24 cellular contexts compared by ENCODE assay signal in genomic region chr1:100234432-100234831, GRCh38. TPM values are rescaled to one million over a fixed set of nuclear protein-coding genes. Genes with fewer than 3 reads are reported as not detected.
A peak's percentile ranks its signal among the peaks of the same experiment; 100 is the strongest.
DNase-seq lines count a peak whose midpoint lies in the region; ATAC-seq and TF ChIP-seq lines count a peak whose summit lies in the region.
"Had no signal": no experiment of that assay in that cellular context is flagged by ENCODE, and none has a peak within 500 bp of the region (broad histone marks: within the 10 kb centered on the region; RNA-seq: fewer than 3 reads in every experiment).

No MANE protein-coding gene starts in this region.

- no peaks in the 10 kb centered on the region for H3K27me3 ChIP-seq in GM23248 (replicated peaks; ENCODE audit: insufficient read depth)
- H3K27me3 ChIP-seq in CD8-positive, alpha-beta T cell (ENCODE audit: insufficient read depth, low read length): no peaks in the 10 kb centered on the region
- H3K27me3 ChIP-seq: MG63 had no signal

- TF ChIP-seq CTCF in CD8-positive, alpha-beta T cell (IDR thresholded peaks at IDR 0.05): no peak
- TF ChIP-seq CTCF in mesothelial cell of epicardium (IDR thresholded peaks at IDR 0.05; ENCODE audit: unreplicated experiment): no peak

- peaks cover 72% of the 10 kb centered on the region for H3K36me3 Mint-ChIP-seq in CD8-positive, alpha-beta T cell
- peaks cover 44% of the 10 kb centered on the region for H3K36me3 Mint-ChIP-seq in mesothelial cell of epicardium

- no peak overlapping the region for H3K9ac ChIP-seq in GM23248

- no peaks in the 10 kb centered on the region for H3F3A ChIP-seq in GM23248 (ENCODE audit: insufficient read depth)

- no peaks in the 10 kb centered on the region for H3K4me1 ChIP-seq in GM23248 (ENCODE audit: insufficient read depth)
- H3K4me1 ChIP-seq in CD8-positive, alpha-beta T cell (ENCODE audit: insufficient read depth, low read length): no peaks in the 10 kb centered on the region
- H3K4me1 ChIP-seq: A549 had no signal

- no peak overlapping the region for H3K4me3 ChIP-seq in GM23248
- H3K4me3 ChIP-seq in CD8-positive, alpha-beta T cell (ENCODE audit: low read depth, low read length): no peak overlapping the region
- H3K4me3 ChIP-seq: A549, K562, MG63, PC-9 had no signal

- no peaks in the 10 kb centered on the region for H3K9me3 ChIP-seq in GM23248 (ENCODE audit: low read depth)
- H3K9me3 ChIP-seq in CD8-positive, alpha-beta T cell (ENCODE audit: low read length): no peaks in the 10 kb centered on the region
- H3K9me3 ChIP-seq: A549, MG63 had no signal

- intact Hi-C loops in CD8-positive, alpha-beta T cell (cut with DNase I, micrococcal nuclease): loop anchor here in 1 of 2 experiments (5.0 kb wide), 2 partner anchors 33 to 223 kb away; partner anchors contain the start of gene RTCA

- H2AFZ ChIP-seq in GM23248: no peak overlapping the region
- H2AFZ ChIP-seq: PC-9 had no signal

- H3K27ac ChIP-seq in GM23248: no peak overlapping the region
- H3K27ac ChIP-seq in CD8-positive, alpha-beta T cell (ENCODE audit: low read depth, low read length): no peak overlapping the region
- H3K27ac ChIP-seq: A549, PC-9, RWPE1 had no signal

- no peaks in the 10 kb centered on the region for H3K9me2 ChIP-seq in GM23248 (ENCODE audit: insufficient read depth)

- peaks cover 13% of the 10 kb centered on the region for H3K4me1 Mint-ChIP-seq in CD8-positive, alpha-beta T cell (ENCODE audit: low read depth)
- peaks cover 7% of the 10 kb centered on the region for H3K4me1 Mint-ChIP-seq in mesothelial cell of epicardium

- no peaks in the 10 kb centered on the region for H3K27me3 Mint-ChIP-seq in CD8-positive, alpha-beta T cell (ENCODE audit: low read depth)
- H3K27me3 Mint-ChIP-seq in mesothelial cell of epicardium (ENCODE audit: low read depth): no peaks in the 10 kb centered on the region
- H3K27me3 Mint-ChIP-seq: CD8-positive, alpha-beta memory T cell had no signal

- H4K20me1 ChIP-seq in GM23248 (ENCODE audit: insufficient read depth): no peaks in the 10 kb centered on the region

- H3K79me2 ChIP-seq in GM23248 (ENCODE audit: insufficient read depth): no peaks in the 10 kb centered on the region

- DNase-seq in GM23248 (peak; percentile 23), RKO (ENCODE audit: low spot score) (peak; percentile 61), GOT3 (lab: John Stamatoyannopoulos, UW) (no peak), mesothelial cell of epicardium (ENCODE audit: low spot score in 2 of 2, unreplicated experiment in 2 of 2) (no peak)
- no peak for DNase-seq in CD8-positive, alpha-beta T cell
- DNase-seq: C1 segment of cervical spinal cord; CD8-positive, alpha-beta memory T cell; DMS79 treated with DMSO at 0.1 percent for 48 hours; Kasumi-1; MG63; NCI-H1105 treated with DMSO at 0.1 percent for 48 hours; NCI-H146; NCI-H1930; NCI-H2107; NCI-H446; NCI-H524 treated with DMSO at 0.1 percent for 48 hours; NCI-H774; PC-9; SHP77 had no signal

- no peaks in the 10 kb centered on the region for H3K9me3 Mint-ChIP-seq in CD8-positive, alpha-beta T cell
- no peaks in the 10 kb centered on the region for H3K9me3 Mint-ChIP-seq in mesothelial cell of epicardium
- H3K9me3 Mint-ChIP-seq: CD8-positive, alpha-beta memory T cell had no signal

- no peak overlapping the region for H3K4me3 Mint-ChIP-seq in CD8-positive, alpha-beta T cell
- H3K4me3 Mint-ChIP-seq in mesothelial cell of epicardium: no peak overlapping the region
- H3K4me3 Mint-ChIP-seq: CD8-positive, alpha-beta memory T cell had no signal

- POLR2A ChIA-PET in CD8-positive, alpha-beta T cell (lab: Charles Lee): no interaction called here

- peak; percentile 87 for ATAC-seq in esophagus mucosa
- no peak for ATAC-seq in CD8-positive, alpha-beta T cell
- ATAC-seq in HG03342 (IDR thresholded peaks at IDR 0.05; ENCODE audit: unreplicated experiment): no peak
- ATAC-seq: A549, K562 had no signal

- H3K36me3 ChIP-seq in GM23248 (ENCODE audit: low read depth): peaks cover 25% of the 10 kb centered on the region
- H3K36me3 ChIP-seq in CD8-positive, alpha-beta T cell (ENCODE audit: insufficient read depth, low read length): peaks cover 19% of the 10 kb centered on the region

- 40 to 50% methylated on average over 1 of the region's 1 CpG for WGBS in GM23248 (ENCODE audit: low coverage in 1 of 2, low lambda C conversion rate in 2 of 2, missing lambda C conversion rate in 2 of 2), 2 experiments

- no peak overlapping the region for H3K4me2 ChIP-seq in GM23248 (ENCODE audit: unreplicated experiment)
- H3K4me2 ChIP-seq: A549, PC-9 had no signal

- in situ Hi-C loops in GM23248 (cut with MboI): no loop called here

- CTCF ChIA-PET in CD8-positive, alpha-beta T cell (lab: Charles Lee): no interaction called here

- H3K27ac Mint-ChIP-seq in CD8-positive, alpha-beta T cell: no peak overlapping the region
- H3K27ac Mint-ChIP-seq in mesothelial cell of epicardium: no peak overlapping the region

RNA-seq across cellular contexts. Expression of gene DBT, which starts 15.2 kb away (rescaled TPM):
- total RNA-seq in GM23248 (2014; rRNA removed; shearing (Covaris generic)): 4.2 and 5.3 TPM in 2 replicates
- polyA plus RNA-seq in GM23248 (2016; fragmentation: Nextera tagmentation; extraction: Ambion mirVana): 6.4 and 7.4 TPM in 2 replicates
- total RNA-seq in esophagus mucosa: 12.7 TPM
- total RNA-seq in CD8-positive, alpha-beta T cell: 1 to 10 TPM; 4.6 to 4.9 TPM
- 16.1 to 18.0 TPM (median 17.1 TPM) in 3 replicates for total RNA-seq in mesothelial cell of epicardium

RNA-seq across cellular contexts. Expression of gene RTCA, which starts 31.6 kb away (rescaled TPM):
- total RNA-seq in GM23248 (2014; rRNA removed; shearing (Covaris generic)): 42.7 and 66.4 TPM in 2 replicates
- 55.1 and 56.7 TPM in 2 replicates for polyA plus RNA-seq in GM23248 (2016; fragmentation: Nextera tagmentation; extraction: Ambion mirVana)
- total RNA-seq in esophagus mucosa: 27.5 TPM
- 10 to 100 TPM; 36.2 to 37.7 TPM for total RNA-seq in CD8-positive, alpha-beta T cell
- total RNA-seq in mesothelial cell of epicardium: 32.6 to 34.3 TPM (median 33.7 TPM) in 3 replicates

RNA-seq across cellular contexts. Expression of gene LRRC39, which starts 56.4 kb away (rescaled TPM):
- total RNA-seq in GM23248 (2014; rRNA removed; shearing (Covaris generic)): not detected in 2 replicates
- 0.21 TPM in 1 of 2 replicates, not detected in the other for polyA plus RNA-seq in GM23248 (2016; fragmentation: Nextera tagmentation; extraction: Ambion mirVana)
- not detected for total RNA-seq in esophagus mucosa
- 1 to 10 TPM; 1.8 to 2.0 TPM for total RNA-seq in CD8-positive, alpha-beta T cell
- 1.7 to 2.0 TPM (median 1.9 TPM) in 3 replicates for total RNA-seq in mesothelial cell of epicardium
- polyA plus RNA-seq: CD8-positive, alpha-beta memory T cell had no signal

Comparison
In these comparisons a context has a peak if more than half of its experiments do, and no peak if none do; other contexts are left out.
1. DNase-seq: peak in GM23248 (single experiment) and RKO (single experiment); none in GOT3 (single experiment), CD8-positive, alpha-beta T cell (0 of 7) and mesothelial cell of epicardium (0 of 2).